ENCODE assay signal across 17 cellular contexts in genomic region chr6:79240509-79240908, GRCh38. TPM values are rescaled to one million over a fixed set of nuclear protein-coding genes. Genes with fewer than 3 reads are reported as not detected.
DNase-seq lines count a peak whose midpoint lies in the region; ATAC-seq, FAIRE-seq and TF ChIP-seq lines count a peak whose summit lies in the region.
"Had no signal": no experiment of that assay in that cellular context is flagged by ENCODE, and none has a peak within 500 bp of the region (broad histone marks: within the 10 kb centered on the region; RNA-seq: fewer than 3 reads in every experiment).

No MANE protein-coding gene starts in this region.

- H3K27ac ChIP-seq in right atrium auricular region (peak overlapping the region in 1 of 2 donors; percentile 33), endothelial cell of umbilical vein (ENCODE audit: insufficient read depth, low read depth, low read length) (no peak overlapping the region), aorta (ENCODE audit: low read depth in 1 of 2, low read length in 2 of 2) (no peak overlapping the region), GM23248 (no peak overlapping the region)
- H3K27ac ChIP-seq: brain microvascular endothelial cell, psoas muscle, thyroid gland, VCaP had no signal

- H3K9me1 ChIP-seq in endothelial cell of umbilical vein (replicated peaks; ENCODE audit: control insufficient read depth, extremely low read depth, insufficient read depth, low read length), result no peaks in the 10 kb centered on the region

- 77 to 79% methylated on average over 1 of the region's 1 CpG for WGBS in aorta, 2 donors
- whole genome bisulfite sequencing in GM23248 (ENCODE audit: low coverage in 1 of 2, low lambda C conversion rate in 2 of 2, missing lambda C conversion rate in 2 of 2), 2 experiments, result 74 to 75% methylated on average over 1 of the region's 1 CpG

- no peak for TF ChIP-seq POLR2A in endothelial cell of umbilical vein (IDR thresholded peaks at IDR 0.05; ENCODE audit: low read depth, low read length)

- H3K27me3 ChIP-seq in right atrium auricular region (no peaks in the 10 kb centered on the region), endothelial cell of umbilical vein (ENCODE audit: control insufficient read depth in 2 of 2, insufficient read depth in 2 of 2, low read length in 2 of 2) (no peaks in the 10 kb centered on the region), aorta (ENCODE audit: control insufficient read depth in 1 of 2, insufficient read depth in 2 of 2, low read length in 1 of 2) (no peaks in the 10 kb centered on the region), GM23248 (replicated peaks; ENCODE audit: insufficient read depth) (no peaks in the 10 kb centered on the region)
- H3K27me3 ChIP-seq: brain microvascular endothelial cell, thyroid gland had no signal

- FAIRE-seq in endothelial cell of umbilical vein (lab: Jason Lieb, UNC), result no peak

- H3K4me2 ChIP-seq in endothelial cell of umbilical vein (ENCODE audit: insufficient read depth, low read length) (no peak overlapping the region), GM23248 (ENCODE audit: unreplicated experiment) (no peak overlapping the region)

- no peaks in the 10 kb centered on the region for H3K9me3 ChIP-seq in right atrium auricular region
- H3K9me3 ChIP-seq in endothelial cell of umbilical vein (replicated peaks; ENCODE audit: control insufficient read depth, insufficient read depth, low read length), result no peaks in the 10 kb centered on the region
- H3K9me3 ChIP-seq in aorta (ENCODE audit: control insufficient read depth, low read length), result no peaks in the 10 kb centered on the region
- H3K9me3 ChIP-seq in GM23248 (ENCODE audit: low read depth), result no peaks in the 10 kb centered on the region
- H3K9me3 ChIP-seq: psoas muscle, thyroid gland had no signal

- H4K20me1 ChIP-seq in endothelial cell of umbilical vein (replicated peaks; ENCODE audit: control insufficient read depth, extremely low read depth, insufficient read depth, low read length) (no peaks in the 10 kb centered on the region), GM23248 (ENCODE audit: insufficient read depth) (no peaks in the 10 kb centered on the region)

- DNase-seq in Right ventricle myocardium superior, result no peak
- no peak for DNase-seq in right atrium auricular region (ENCODE audit: low spot score)
- DNase-seq in NCI-H2029 treated with DMSO at 0.1 percent for 48 hours (lab: John Stamatoyannopoulos, UW), result peak; percentile 8
- peak; percentile 18 for DNase-seq in endothelial cell of umbilical vein (ENCODE audit: low read depth, low spot score)
- DNase-seq in GM19238 (ENCODE audit: insufficient read length, low spot score), result no peak
- no peak for DNase-seq in aorta
- DNase-seq in omental fat pad (ENCODE audit: low spot score), result no peak
- no peak for DNase-seq in GM23248
- DNase-seq: activated naive CD4-positive, alpha-beta T cell; brain microvascular endothelial cell; Kasumi-1; left colon; naive B cell; NCI-H187 treated with DMSO at 0.1 percent for 48 hours; psoas muscle; thyroid gland had no signal

- ATAC-seq in Right ventricle myocardium superior (ENCODE audit: poor library complexity), result peak; percentile 86
- no peak for ATAC-seq in aorta (ENCODE audit: low FRiP score)
- ATAC-seq in omental fat pad (ENCODE audit: low FRiP score), result no peak
- ATAC-seq: left colon had no signal

- H3K4me1 ChIP-seq in right atrium auricular region (peaks cover 0 to 20% of the 10 kb centered on the region in 2 donors), endothelial cell of umbilical vein (ENCODE audit: control insufficient read depth, extremely low read depth, insufficient read depth, low read length) (no peaks in the 10 kb centered on the region), aorta (ENCODE audit: control insufficient read depth in 1 of 2, insufficient read depth in 2 of 2, low read length in 2 of 2) (no peaks in the 10 kb centered on the region), GM23248 (ENCODE audit: insufficient read depth) (no peaks in the 10 kb centered on the region; the same call in 1 of the 2 replicates)

- no peaks in the 10 kb centered on the region for H3K36me3 ChIP-seq in right atrium auricular region
- no peaks in the 10 kb centered on the region for H3K36me3 ChIP-seq in endothelial cell of umbilical vein (ENCODE audit: control insufficient read depth in 2 of 2, extremely low read depth in 1 of 2, insufficient read depth in 2 of 2, low read length in 2 of 2)
- H3K36me3 ChIP-seq in aorta (ENCODE audit: control insufficient read depth in 1 of 2, insufficient read depth in 2 of 2, low read length in 1 of 2), result no peaks in the 10 kb centered on the region
- H3K36me3 ChIP-seq in GM23248 (ENCODE audit: low read depth), result no peaks in the 10 kb centered on the region
- H3K36me3 ChIP-seq: brain microvascular endothelial cell, thyroid gland had no signal

- POLR2A ChIA-PET in endothelial cell of umbilical vein (lab: Charles Lee), result no interaction called here

- H2AFZ ChIP-seq in endothelial cell of umbilical vein (ENCODE audit: low read depth, low read length), result no peak overlapping the region
- H2AFZ ChIP-seq in GM23248, result no peak overlapping the region

- H3K9me2 ChIP-seq in GM23248 (ENCODE audit: insufficient read depth), result no peaks in the 10 kb centered on the region

- H3K79me2 ChIP-seq in endothelial cell of umbilical vein (ENCODE audit: control insufficient read depth, insufficient read depth, low read length), result no peaks in the 10 kb centered on the region
- H3K79me2 ChIP-seq in GM23248 (ENCODE audit: insufficient read depth), result no peaks in the 10 kb centered on the region

- CTCF ChIA-PET in endothelial cell of umbilical vein (lab: Charles Lee), result no interaction called here

- TF ChIP-seq CTCF in right atrium auricular region (IDR thresholded peaks at IDR 0.05) (no peak), endothelial cell of umbilical vein (IDR thresholded peaks at IDR 0.05; ENCODE audit: extremely low read depth in 1 of 2, insufficient read depth in 1 of 2, low read depth in 1 of 2, low read length in 2 of 2) (no peak), omental fat pad (IDR thresholded peaks at IDR 0.05) (no peak)

- H3F3A ChIP-seq in GM23248 (ENCODE audit: insufficient read depth), result no peaks in the 10 kb centered on the region

- H3K9ac ChIP-seq in endothelial cell of umbilical vein (replicated peaks; ENCODE audit: extremely low read depth, insufficient read depth, low read length), result no peak overlapping the region
- H3K9ac ChIP-seq in GM23248, result no peak overlapping the region

- BruUV-seq in endothelial cell of umbilical vein (replicated peaks; lab: Mats Ljungman, UMichigan), result no TSS peak

- intact Hi-C loops in Right ventricle myocardium superior (cut with DNase I), result no loop called here
- intact Hi-C loops in endothelial cell of umbilical vein (cut with micrococcal nuclease), result no loop called here
- intact Hi-C loops in aorta (cut with DNase I), result no loop called here

- dilution Hi-C loops in endothelial cell of umbilical vein (cut with MboI; ENCODE audit: extremely low pct_ligation_motif_present, low sequenced_read_pairs), result no loop called here

- in situ Hi-C loops in GM23248 (cut with MboI), result no loop called here

- H3K4me3 ChIP-seq in right atrium auricular region, result no peak overlapping the region
- H3K4me3 ChIP-seq in endothelial cell of umbilical vein (replicated peaks in 1 of 3; ENCODE audit: insufficient read depth in 1 of 3, low read depth in 1 of 3, low read length in 3 of 3), result no peak overlapping the region
- no peak overlapping the region for H3K4me3 ChIP-seq in aorta (ENCODE audit: low read length in 2 of 2)
- no peak overlapping the region for H3K4me3 ChIP-seq in GM23248
- H3K4me3 ChIP-seq: psoas muscle, thyroid gland had no signal

TF ChIP-seq in endothelial cell of umbilical vein, 7 proteins besides CTCF, POLR2A, EP300 and RAD21:
- no peak for TF ChIP-seq JUN (IDR thresholded peaks at IDR 0.05; ENCODE audit: borderline replicate concordance, insufficient read depth, insufficient read length, low read depth)
- TF ChIP-seq EZH2 (IDR thresholded peaks at IDR 0.05; ENCODE audit: borderline replicate concordance, low read depth, low read length, severe bottlenecking), result no peak
- no peak for TF ChIP-seq FOS (IDR thresholded peaks at IDR 0.05; ENCODE audit: borderline replicate concordance, insufficient read depth, low read length)
- TF ChIP-seq MAX (IDR thresholded peaks at IDR 0.05; ENCODE audit: insufficient read depth, insufficient read length), result no peak
- TF ChIP-seq GATA2 (IDR thresholded peaks at IDR 0.05; ENCODE audit: insufficient read depth, insufficient read length, low read depth, low read length), result no peak
- no peak for TF ChIP-seq POLR2AphosphoS5 (IDR thresholded peaks at IDR 0.05; ENCODE audit: insufficient read depth, low read depth, low read length)
- no peak for TF ChIP-seq MYC (IDR thresholded peaks at IDR 0.05; ENCODE audit: low read depth, low read length)

RNA-seq across cellular contexts. Expression of gene HMGN3, which starts 6.0 kb away (rescaled TPM):
- total RNA-seq in Right ventricle myocardium superior (148 TPM), right atrium auricular region (100 to 1,000 TPM in 1 of 2 donors, 10 to 100 TPM in 1; 77.0 to 152 TPM), endothelial cell of umbilical vein (72.7 and 75.1 TPM in 2 replicates), aorta (10 to 100 TPM; 41.0 to 51.4 TPM), omental fat pad (10 to 100 TPM; 26.7 to 66.2 (median 51.3) TPM)
- polyA plus RNA-seq in endothelial cell of umbilical vein (24.1 and 40.1 TPM in 2 replicates), aorta (100 to 1,000 TPM in 1 of 2 donors, 10 to 100 TPM in 1; 96.0 to 131 TPM), GM23248 (2016; fragmentation: Nextera tagmentation; extraction: Ambion mirVana) (84.4 and 86.5 TPM in 2 replicates)
- polyA plus RNA-seq in endothelial cell of umbilical vein (2011; cell fraction: cytosol; rRNA removed), result 72.0 and 78.4 TPM in 2 replicates
- 56.5 and 87.0 TPM in 2 replicates for polyA plus RNA-seq in endothelial cell of umbilical vein (2011; cell fraction: nucleus; rRNA removed)
- 67.1 and 107 TPM in 2 replicates for polyA plus RNA-seq in endothelial cell of umbilical vein (2012)
- polyA minus RNA-seq in endothelial cell of umbilical vein, result 11.1 and 12.2 TPM in 2 replicates
- 35.1 TPM for polyA minus RNA-seq in endothelial cell of umbilical vein (2011; cell fraction: cytosol; rRNA and poly(A)+ RNA removed)
- polyA minus RNA-seq in endothelial cell of umbilical vein (2011; cell fraction: nucleus; rRNA and poly(A)+ RNA removed), result 6.3 and 9.3 TPM in 2 replicates
- 17.6 and 30.0 TPM in 2 replicates for total RNA-seq in GM23248 (2014; rRNA removed; shearing (Covaris generic))

Comparison
In these comparisons a context has a peak if more than half of its experiments do, and no peak if none do; other contexts are left out.
1. DNase-seq: peak in NCI-H2029 treated with DMSO at 0.1 percent for 48 hours (single experiment) and endothelial cell of umbilical vein (single experiment); none in Right ventricle myocardium superior (single experiment), right atrium auricular region (single experiment), GM19238 (single experiment), aorta (0 of 2), omental fat pad (single experiment) and GM23248 (single experiment).